In the genomic region with DNA sequence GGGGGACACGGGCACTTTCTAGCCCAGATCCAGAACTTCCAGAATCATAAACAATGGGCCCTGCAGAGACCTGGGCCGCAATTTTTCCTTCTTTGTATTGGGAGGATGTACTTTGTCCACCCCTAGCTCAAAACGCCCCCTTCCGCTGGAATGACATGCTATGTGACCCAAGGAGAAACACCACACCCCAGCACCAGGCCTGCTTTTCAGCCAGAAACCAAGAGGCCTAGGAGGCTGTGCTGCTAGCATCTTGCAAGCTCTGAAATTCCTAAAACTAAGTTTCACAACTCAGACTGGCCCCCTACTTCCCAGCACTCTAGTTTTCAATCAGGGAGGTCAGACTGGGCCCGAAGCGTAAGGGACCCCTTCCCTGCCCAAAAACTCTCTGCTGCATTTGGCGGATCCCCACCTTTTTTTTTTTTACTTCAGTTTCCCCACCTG, we compare ENCODE assay signal across 8 cellular contexts. TPM values are rescaled to one million over a fixed set of nuclear protein-coding genes. Genes with fewer than 3 reads are reported as not detected.
DNase-seq lines count a peak whose midpoint lies in the region; ATAC-seq and TF ChIP-seq lines count a peak whose summit lies in the region.

No MANE protein-coding gene starts in this region.

- peak; percentile 18 for ATAC-seq in WTC11

- H3K4me1 ChIP-seq in neural progenitor cell: peaks cover 19% of the 10 kb centered on the region

- POLR2A ChIA-PET in WTC11 (lab: Charles Lee): interaction anchor here (0.8 to 2.2 kb wide), 7 partner anchors 13 to 574 kb away, joined by 3 to 74 read pairs (median 3); a partner anchor contains a TSS

- intact Hi-C loops in activated CD4-positive, alpha-beta T cell treated with anti-CD3 and anti-CD28 coated beads, Interleukin-2, amount 10 ng/mL, durations not matched to agents 24 days and 14 days (cut with micrococcal nuclease): loop anchor here (2.0 kb wide), 1 partner anchor 130 kb away; a partner anchor contains a TSS

- no peaks in the 10 kb centered on the region for H3K27me3 Mint-ChIP-seq in activated CD4-positive, alpha-beta T cell treated with anti-CD3 and anti-CD28 coated beads, Interleukin-2, amount 10 ng/mL, durations not matched to agents 24 days and 14 days
- H3K27me3 Mint-ChIP-seq in WTC11 (ENCODE audit: low read depth) (no peaks in the 10 kb centered on the region; the same call in 1 of the 2 replicates), neural progenitor cell (ENCODE audit: insufficient read depth, low read depth) (peaks cover 3% of the 10 kb centered on the region)

- peaks cover 32% of the 10 kb centered on the region for H3K36me3 Mint-ChIP-seq in activated CD4-positive, alpha-beta T cell treated with anti-CD3 and anti-CD28 coated beads, Interleukin-2, amount 10 ng/mL, durations not matched to agents 24 days and 14 days (ENCODE audit: low read depth)
- H3K36me3 Mint-ChIP-seq in WTC11 (peaks cover 21% of the 10 kb centered on the region), neural progenitor cell (peaks cover 7% of the 10 kb centered on the region)

- H3K4me2 ChIP-seq in neural progenitor cell: peak overlapping the region; percentile 91

- peak overlapping the region; percentile 96 for H3K4me3 Mint-ChIP-seq in activated CD4-positive, alpha-beta T cell treated with anti-CD3 and anti-CD28 coated beads, Interleukin-2, amount 10 ng/mL, durations not matched to agents 24 days and 14 days
- H3K4me3 Mint-ChIP-seq in WTC11 (peak overlapping the region; percentile 86), neural progenitor cell (peak overlapping the region; percentile 85)

- peaks cover 25% of the 10 kb centered on the region for H4K20me1 ChIP-seq in neural progenitor cell (ENCODE audit: low read depth)

- H3K4me1 Mint-ChIP-seq in activated CD4-positive, alpha-beta T cell treated with anti-CD3 and anti-CD28 coated beads, Interleukin-2, amount 10 ng/mL, durations not matched to agents 24 days and 14 days: peaks cover 53% of the 10 kb centered on the region
- peaks cover 42% of the 10 kb centered on the region for H3K4me1 Mint-ChIP-seq in WTC11
- peaks cover 37% of the 10 kb centered on the region for H3K4me1 Mint-ChIP-seq in neural progenitor cell

- DNase-seq in activated CD4-positive, alpha-beta T cell treated with anti-CD3 and anti-CD28 coated beads, Interleukin-2, amount 10 ng/mL, durations not matched to agents 24 days and 14 days: peak; percentile 86
- no peak for DNase-seq in activated CD4-positive, alpha-beta T cell treated with anti-CD3 and anti-CD28 coated beads for 1 hour
- DNase-seq in LNCaP clone FGC (ENCODE audit: low read depth): no peak
- peak; percentile 63 for DNase-seq in WTC11 (ENCODE audit: low spot score)
- DNase-seq in fibroblast of mammary gland (ENCODE audit: low read depth): peak; percentile 70
- DNase-seq in neural progenitor cell (ENCODE audit: low spot score): peak; percentile 81
- DNase-seq in inferior parietal cortex (ENCODE audit: extremely low spot score): no peak
- no peak for DNase-seq in NCI-H2029 (lab: John Stamatoyannopoulos, UW)

- H3K4me3 ChIP-seq in LNCaP clone FGC (ENCODE audit: low read depth, low read length): peak overlapping the region; percentile 92
- H3K4me3 ChIP-seq in fibroblast of mammary gland (ENCODE audit: control insufficient read depth, low read depth, low read length): peak overlapping the region; percentile 70
- peak overlapping the region; percentile 73 for H3K4me3 ChIP-seq in neural progenitor cell

- peak overlapping the region; percentile 95 for H3K27ac Mint-ChIP-seq in activated CD4-positive, alpha-beta T cell treated with anti-CD3 and anti-CD28 coated beads, Interleukin-2, amount 10 ng/mL, durations not matched to agents 24 days and 14 days
- peak overlapping the region; percentile 92 for H3K27ac Mint-ChIP-seq in WTC11
- peak overlapping the region; percentile 46 for H3K27ac Mint-ChIP-seq in neural progenitor cell

- H2AFZ ChIP-seq in neural progenitor cell (replicated peaks): no peak overlapping the region

- TF ChIP-seq CTCF in LNCaP clone FGC (IDR thresholded peaks at IDR 0.05; ENCODE audit: control insufficient read depth, extremely low read depth, insufficient read depth) (peak; percentile 27), WTC11 (IDR thresholded peaks at IDR 0.05) (no peak), fibroblast of mammary gland (conservative IDR thresholded peaks at IDR 0.05; ENCODE audit: control insufficient read depth, insufficient read depth, low read depth, low read length) (peak; percentile 25), neural progenitor cell (IDR thresholded peaks at IDR 0.05) (peak; percentile 48)

- H3K9ac ChIP-seq in neural progenitor cell: peak overlapping the region; percentile 77

- H3K79me2 ChIP-seq in neural progenitor cell (ENCODE audit: low read depth): peaks cover 55% of the 10 kb centered on the region

- H3K27ac ChIP-seq in neural progenitor cell: peak overlapping the region; percentile 61

- CTCF ChIA-PET in WTC11 (lab: Charles Lee): interaction anchor here (0.6 to 12.7 kb wide), 30 partner anchors 15 to 267 kb away, joined by 3 to 240 read pairs (median 5); a partner anchor contains a TSS

- peaks cover 28% of the 10 kb centered on the region for H3F3A ChIP-seq in neural progenitor cell (ENCODE audit: low read depth)

- H3K36me3 ChIP-seq in neural progenitor cell: no peaks in the 10 kb centered on the region

- no peaks in the 10 kb centered on the region for H3K9me3 Mint-ChIP-seq in activated CD4-positive, alpha-beta T cell treated with anti-CD3 and anti-CD28 coated beads, Interleukin-2, amount 10 ng/mL, durations not matched to agents 24 days and 14 days
- H3K9me3 Mint-ChIP-seq in WTC11: no peaks in the 10 kb centered on the region
- no peaks in the 10 kb centered on the region for H3K9me3 Mint-ChIP-seq in neural progenitor cell

- H3K9me3 ChIP-seq in neural progenitor cell (ENCODE audit: low read depth): no peaks in the 10 kb centered on the region

- no peaks in the 10 kb centered on the region for H3K27me3 ChIP-seq in neural progenitor cell

TF ChIP-seq in WTC11, 78 proteins besides CTCF, POLR2A, EP300 and RAD21:
- TF ChIP-seq KAT7 (CRISPR knock-in tag; IDR thresholded peaks at IDR 0.05; ENCODE audit: borderline replicate concordance): no peak
- TF ChIP-seq TCF7 (CRISPR knock-in tag; IDR thresholded peaks at IDR 0.05; ENCODE audit: low read depth): no peak
- no peak for TF ChIP-seq JAZF1 (CRISPR knock-in tag; IDR thresholded peaks at IDR 0.05)
- TF ChIP-seq ATF1 (CRISPR knock-in tag; IDR thresholded peaks at IDR 0.05): no peak
- no peak for TF ChIP-seq FOXJ3 (CRISPR knock-in tag; IDR thresholded peaks at IDR 0.05; ENCODE audit: borderline replicate concordance)
- TF ChIP-seq MYBL2 (CRISPR knock-in tag; IDR thresholded peaks at IDR 0.05): no peak
- TF ChIP-seq, protein P1, sequence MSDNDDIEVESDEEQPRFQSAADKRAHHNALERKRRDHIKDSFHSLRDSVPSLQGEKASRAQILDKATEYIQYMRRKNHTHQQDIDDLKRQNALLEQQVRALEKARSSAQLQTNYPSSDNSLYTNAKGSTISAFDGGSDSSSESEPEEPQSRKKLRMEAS (CRISPR knock-in tag; IDR thresholded peaks at IDR 0.05): no peak

RNA-seq across cellular contexts. Expression of a gene that starts 0.5 kb away (rescaled TPM):
- 217 and 225 TPM in 2 replicates for total RNA-seq in activated CD4-positive, alpha-beta T cell treated with anti-CD3 and anti-CD28 coated beads, Interleukin-2, amount 10 ng/mL, durations not matched to agents 24 days and 14 days
- total RNA-seq in WTC11 (2021) (373 to 434 TPM (median 409 TPM) in 3 replicates), neural progenitor cell (ENCODE audit: low replicate concordance) (440 and 768 TPM in 2 replicates)

RNA-seq across cellular contexts. Expression of a gene that starts 18.1 kb away (rescaled TPM):
- 14.6 and 18.5 TPM in 2 replicates for total RNA-seq in activated CD4-positive, alpha-beta T cell treated with anti-CD3 and anti-CD28 coated beads, Interleukin-2, amount 10 ng/mL, durations not matched to agents 24 days and 14 days
- 39.2 to 68.1 TPM (median 40.8 TPM) in 3 replicates for total RNA-seq in WTC11 (2021)
- total RNA-seq in neural progenitor cell (ENCODE audit: low replicate concordance): 2.1 and 5.7 TPM in 2 replicates

RNA-seq across cellular contexts. Expression of a gene that starts 40.9 kb away (rescaled TPM):
- 382 and 413 TPM in 2 replicates for total RNA-seq in activated CD4-positive, alpha-beta T cell treated with anti-CD3 and anti-CD28 coated beads, Interleukin-2, amount 10 ng/mL, durations not matched to agents 24 days and 14 days
- 121 to 137 TPM (median 133 TPM) in 3 replicates for total RNA-seq in WTC11 (2021)
- total RNA-seq in neural progenitor cell (ENCODE audit: low replicate concordance): 51.7 and 107 TPM in 2 replicates

RNA-seq across cellular contexts. Expression of a gene that starts 48.1 kb away (rescaled TPM):
- total RNA-seq in activated CD4-positive, alpha-beta T cell treated with anti-CD3 and anti-CD28 coated beads, Interleukin-2, amount 10 ng/mL, durations not matched to agents 24 days and 14 days: 2.3 and 3.0 TPM in 2 replicates
- total RNA-seq in WTC11 (2021): 0.46 to 1.0 TPM (median 0.61 TPM) in 3 replicates
- total RNA-seq in neural progenitor cell (ENCODE audit: low replicate concordance): 0.11 and 1.4 TPM in 2 replicates

Comparison
In these comparisons a context has a peak if more than half of its experiments do, and no peak if none do; other contexts are left out.
1. DNase-seq: peak in activated CD4-positive, alpha-beta T cell treated with anti-CD3 and anti-CD28 coated beads, Interleukin-2, amount 10 ng/mL, durations not matched to agents 24 days and 14 days (single experiment), WTC11 (single experiment), fibroblast of mammary gland (single experiment) and neural progenitor cell (single experiment); none in activated CD4-positive, alpha-beta T cell treated with anti-CD3 and anti-CD28 coated beads for 1 hour (single experiment), LNCaP clone FGC (single experiment), inferior parietal cortex (single experiment) and NCI-H2029 (single experiment).
2. Peak in every context shown above with its lines, with median percentiles within 50 percentile points of each other: H3K27ac Mint-ChIP-seq, H3K4me3 Mint-ChIP-seq and H3K4me3 ChIP-seq.